In genomic region chr16:48146710-48147109, GRCh38 we compare ENCODE assay signal across 23 cellular contexts. TPM values are rescaled to one million over a fixed set of nuclear protein-coding genes. Genes with fewer than 3 reads are reported as not detected.
DNase-seq lines count a peak whose midpoint lies in the region; ATAC-seq, FAIRE-seq and TF ChIP-seq lines count a peak whose summit lies in the region.
"Had no signal": no experiment of that assay in that cellular context is flagged by ENCODE, and none has a peak within 500 bp of the region (broad histone marks: within the 10 kb centered on the region; RNA-seq: fewer than 3 reads in every experiment).

No MANE protein-coding gene starts in this region.

- CTCF ChIA-PET in K562 (lab: Yijun Ruan, JAX; ENCODE audit: low intra/inter-chr PET ratio) = no interaction called here

- H4K20me1 ChIP-seq in K562 (replicated peaks; ENCODE audit: control insufficient read depth, insufficient read depth, low read length) = no peaks in the 10 kb centered on the region
- H4K20me1 ChIP-seq: BLaER1 had no signal

- H3K9me3 Mint-ChIP-seq in natural killer cell treated with Interleukin-12 subunit alpha and Interleukin-12 subunit beta and Interleukin-15 and Interleukin-18, amount 100 ng/mL, for 72 hours = no peaks in the 10 kb centered on the region
- H3K9me3 Mint-ChIP-seq in natural killer cell = no peaks in the 10 kb centered on the region
- H3K9me3 Mint-ChIP-seq in activated T-helper 17 cell treated with anti-CD3 and anti-CD28 coated beads, Interleukin-2, amount 50 U/mL, for 72 hours = no peaks in the 10 kb centered on the region
- H3K9me3 Mint-ChIP-seq: HFFc6 had no signal

- no peaks in the 10 kb centered on the region for H3K36me3 ChIP-seq in K562 (ENCODE audit: control insufficient read depth, insufficient read depth, low read length)
- H3K36me3 ChIP-seq: BLaER1 had no signal

- no TSS peak for BruUV-seq in K562 (replicated peaks; lab: Mats Ljungman, UMichigan)

- no peaks in the 10 kb centered on the region for H3K9me1 ChIP-seq in K562 (ENCODE audit: control insufficient read depth, insufficient read depth, low read length)

- H3K4me3 Mint-ChIP-seq in natural killer cell treated with Interleukin-12 subunit alpha and Interleukin-12 subunit beta and Interleukin-15 and Interleukin-18, amount 100 ng/mL, for 72 hours = no peak overlapping the region
- no peak overlapping the region for H3K4me3 Mint-ChIP-seq in natural killer cell
- H3K4me3 Mint-ChIP-seq in activated T-helper 17 cell treated with anti-CD3 and anti-CD28 coated beads, Interleukin-2, amount 50 U/mL, for 72 hours = no peak overlapping the region
- H3K4me3 Mint-ChIP-seq: CD14-positive monocyte; CD4-positive, alpha-beta memory T cell; GM23338; HFFc6 had no signal

- no peak for TF ChIP-seq RAD21 in K562 (CRISPR knock-in tag; conservative IDR thresholded peaks at IDR 0.05 in 1 of 2, IDR thresholded peaks at IDR 0.05 in 1 of 2)

- peak; percentile 29 to 41 for ATAC-seq in natural killer cell treated with Interleukin-12 subunit alpha and Interleukin-12 subunit beta and Interleukin-15 and Interleukin-18, amount 100 ng/mL, for 72 hours
- ATAC-seq in natural killer cell (no peak), K562 (no peak)
- ATAC-seq in activated T-helper 17 cell treated with anti-CD3 and anti-CD28 coated beads, Interleukin-2, amount 50 U/mL, for 72 hours (replicated peaks) = no peak
- ATAC-seq: GM23338 had no signal

- no peak for DNase-seq in natural killer cell treated with Interleukin-12 subunit alpha and Interleukin-12 subunit beta and Interleukin-15 and Interleukin-18, amount 100 ng/mL, for 72 hours (ENCODE audit: low spot score)
- DNase-seq in natural killer cell (no peak), astrocyte of the cerebellum (ENCODE audit: low read depth) (peak; percentile 12), K562 (ENCODE audit: extremely low read depth in 1 of 4, low spot score in 3 of 4) (no peak), urothelium cell line (ENCODE audit: low spot score) (no peak), G401 (ENCODE audit: low spot score) (no peak)
- DNase-seq in activated naive CD4-positive, alpha-beta T cell treated with anti-CD3 and anti-CD28 coated beads, Interleukin-2, amount 50 U/mL, for 16 hours = no peak
- DNase-seq: 8988T; Calu3; CD4-positive, alpha-beta memory T cell; DMS79 treated with DMSO at 0.1 percent for 48 hours; HCEC 1CT; HFFc6; KBM-7 had no signal

- H3K4me1 ChIP-seq in K562 (replicated peaks in 1 of 2; ENCODE audit: control insufficient read depth in 2 of 2, insufficient read depth in 2 of 2, low read length in 2 of 2) = no peaks in the 10 kb centered on the region
- H3K4me1 ChIP-seq: BLaER1 had no signal

- H3K27ac ChIP-seq in K562 (ENCODE audit: extremely low read depth, low read depth, low read length) = no peak overlapping the region
- H3K27ac ChIP-seq: BLaER1 had no signal

- H3K4me3 ChIP-seq in astrocyte of the cerebellum (ENCODE audit: low read depth, low read length) (no peak overlapping the region), K562 (no peak overlapping the region)
- H3K4me3 ChIP-seq: BLaER1, GM23338 had no signal

- no peaks in the 10 kb centered on the region for H3K36me3 Mint-ChIP-seq in natural killer cell treated with Interleukin-12 subunit alpha and Interleukin-12 subunit beta and Interleukin-15 and Interleukin-18, amount 100 ng/mL, for 72 hours
- no peaks in the 10 kb centered on the region for H3K36me3 Mint-ChIP-seq in natural killer cell
- no peaks in the 10 kb centered on the region for H3K36me3 Mint-ChIP-seq in activated T-helper 17 cell treated with anti-CD3 and anti-CD28 coated beads, Interleukin-2, amount 50 U/mL, for 72 hours (ENCODE audit: low read depth)
- H3K36me3 Mint-ChIP-seq: CD14-positive monocyte; CD4-positive, alpha-beta memory T cell had no signal

- no peak overlapping the region for H3K9ac ChIP-seq in K562 (ENCODE audit: insufficient read depth in 1 of 2, low read depth in 2 of 2, low read length in 2 of 2)
- H3K9ac ChIP-seq: BLaER1 had no signal

- H3K79me2 ChIP-seq in K562 (ENCODE audit: control insufficient read depth, insufficient read depth, low read length) = no peaks in the 10 kb centered on the region

- no peaks in the 10 kb centered on the region for H3K4me1 Mint-ChIP-seq in natural killer cell treated with Interleukin-12 subunit alpha and Interleukin-12 subunit beta and Interleukin-15 and Interleukin-18, amount 100 ng/mL, for 72 hours (ENCODE audit: low read depth in 2 of 2)
- H3K4me1 Mint-ChIP-seq in natural killer cell = no peaks in the 10 kb centered on the region
- H3K4me1 Mint-ChIP-seq in activated T-helper 17 cell treated with anti-CD3 and anti-CD28 coated beads, Interleukin-2, amount 50 U/mL, for 72 hours = no peaks in the 10 kb centered on the region
- H3K4me1 Mint-ChIP-seq: CD4-positive, alpha-beta memory T cell had no signal

- FAIRE-seq in K562 (lab: Jason Lieb, UNC) (no peak), urothelium cell line (lab: Jason Lieb, UNC) (peak; percentile 56)
- FAIRE-seq: GM12891, GM19239, H54 had no signal

- no peak overlapping the region for H3K4me2 ChIP-seq in K562 (ENCODE audit: insufficient read depth, low read length)
- H3K4me2 ChIP-seq: BLaER1, GM23338 had no signal

- TF ChIP-seq CTCF in natural killer cell (IDR thresholded peaks at IDR 0.05) (no peak), astrocyte of the cerebellum (IDR thresholded peaks at IDR 0.05; ENCODE audit: low read depth, low read length, missing control alignments) (no peak), K562 (IDR thresholded peaks at IDR 0.05 in 2 of 3, conservative IDR thresholded peaks at IDR 0.05 in 1 of 3; ENCODE audit: insufficient read depth in 2 of 3, low read depth in 1 of 3, low read length in 3 of 3) (no peak)

- in situ Hi-C loops in astrocyte of the cerebellum (cut with HindIII; ENCODE audit: low sequenced_read_pairs) (no loop called here), K562 (cut with MboI) (no loop called here), G401 (cut with HindIII; ENCODE audit: low sequenced_read_pairs) (no loop called here)

- no peaks in the 10 kb centered on the region for H3K9me3 ChIP-seq in K562 (replicated peaks; ENCODE audit: control insufficient read depth, insufficient read depth, low read depth, low read length)

- H3K27me3 Mint-ChIP-seq in natural killer cell treated with Interleukin-12 subunit alpha and Interleukin-12 subunit beta and Interleukin-15 and Interleukin-18, amount 100 ng/mL, for 72 hours = peaks cover 24 to 53% of the 10 kb centered on the region in 2 donors
- peaks cover 22 to 26% of the 10 kb centered on the region in 2 donors for H3K27me3 Mint-ChIP-seq in natural killer cell (ENCODE audit: low read depth in 2 of 2)
- H3K27me3 Mint-ChIP-seq in activated T-helper 17 cell treated with anti-CD3 and anti-CD28 coated beads, Interleukin-2, amount 50 U/mL, for 72 hours = peaks cover 7% of the 10 kb centered on the region

- no peak overlapping the region for H3K27ac Mint-ChIP-seq in natural killer cell treated with Interleukin-12 subunit alpha and Interleukin-12 subunit beta and Interleukin-15 and Interleukin-18, amount 100 ng/mL, for 72 hours
- H3K27ac Mint-ChIP-seq in natural killer cell = no peak overlapping the region
- no peak overlapping the region for H3K27ac Mint-ChIP-seq in activated T-helper 17 cell treated with anti-CD3 and anti-CD28 coated beads, Interleukin-2, amount 50 U/mL, for 72 hours
- H3K27ac Mint-ChIP-seq: GM23338, HFFc6 had no signal

- no peak overlapping the region for H2AFZ ChIP-seq in K562 (ENCODE audit: low read depth, low read length)
- H2AFZ ChIP-seq: GM23338 had no signal

- peaks cover 2 to 10% of the 10 kb centered on the region in 2 experiments; a peak in 4 of 5 replicates for H3K27me3 ChIP-seq in K562 (ENCODE audit: control insufficient read depth in 2 of 2, insufficient read depth in 2 of 2, low read length in 2 of 2)
- H3K27me3 ChIP-seq: BLaER1 had no signal

- TF ChIP-seq EP300 in K562 (IDR thresholded peaks at IDR 0.05; ENCODE audit: low read length) = no peak

- WGBS in K562 (ENCODE audit: insufficient coverage, low coverage, missing lambda C conversion rate) = 4% methylated on average over 4 of the region's 4 CpGs

- no peak for TF ChIP-seq POLR2A in K562 (conservative IDR thresholded peaks at IDR 0.05)

- intact Hi-C loops in natural killer cell (cut with micrococcal nuclease) (no loop called here), K562 (cut with micrococcal nuclease) (no loop called here)

- POLR2A ChIA-PET in K562 (lab: Yijun Ruan, JAX) = interaction anchor here (1.2 kb wide), 1 partner anchor 12 kb away, joined by 3 read pairs; no protein-coding TSS in a partner anchor

TF ChIP-seq in K562, 482 proteins besides CTCF, POLR2A, EP300 and RAD21 (continues in another document):
- no peak for TF ChIP-seq STAG1 (CRISPR knock-in tag; IDR thresholded peaks at IDR 0.05; ENCODE audit: borderline replicate concordance)

RNA-seq across cellular contexts. Expression of gene ABCC12, which starts 9.1 kb away (rescaled TPM):
- not detected for total RNA-seq in natural killer cell treated with Interleukin-12 subunit alpha and Interleukin-12 subunit beta and Interleukin-15 and Interleukin-18, amount 100 ng/mL, for 72 hours
- total RNA-seq in natural killer cell (not detected), K562 (2014; rRNA removed) (not detected in 2 replicates), K562 (2014; rRNA removed; fragmentation: Illumina TruSeq; extraction: Trizol) (not detected in 2 replicates), K562 (2015; rRNA removed; fragmentation: Illumina TruSeq; extraction: Trizol) (not detected in 2 replicates), K562 (2021) (not detected in 2 replicates)
- not detected in 2 replicates for total RNA-seq in K562 (2011; cell fraction: chromatin; rRNA removed; ENCODE audit: low replicate concordance)
- total RNA-seq in K562 (2011; cell fraction: nucleolus; rRNA removed) = not detected in 2 replicates
- not detected in 2 replicates for total RNA-seq in K562 (2011; cell fraction: nucleoplasm; rRNA removed)
- polyA plus RNA-seq in K562 (2011; rRNA removed) (not detected in 2 replicates), K562 (2014; fragmentation: Illumina TruSeq; extraction: Trizol) (not detected in 2 replicates), K562 (2014; fragmentation: Nextera tagmentation; extraction: Ambion mirVana) (not detected), K562 (2014; rRNA removed) (not detected in 2 replicates)
- polyA plus RNA-seq in K562 (2011; cell fraction: cytosol; rRNA removed) = not detected in 2 replicates
- not detected in 2 replicates for polyA plus RNA-seq in K562 (2011; cell fraction: nucleus; rRNA removed)
- polyA plus RNA-seq in K562 (2012) = not detected in 2 replicates
- polyA minus RNA-seq in K562 (2011; rRNA and poly(A)+ RNA removed) = not detected in 2 replicates
- polyA minus RNA-seq in K562 (2011; cell fraction: cytosol; rRNA and poly(A)+ RNA removed) = not detected in 2 replicates
- polyA minus RNA-seq in K562 (2011; cell fraction: nucleus; rRNA and poly(A)+ RNA removed) = not detected in 2 replicates
- total RNA-seq in G401 (2014; rRNA removed; shearing (Covaris generic)) = not detected in 2 replicates
- total RNA-seq in activated T-helper 17 cell treated with anti-CD3 and anti-CD28 coated beads, Interleukin-2, amount 50 U/mL, for 72 hours = not detected
- total RNA-seq: A673; Calu3; CD4-positive, alpha-beta memory T cell; GM23338; HFFc6 had no signal
- polyA plus RNA-seq: AG04450; CD14-positive monocyte; CD4-positive, alpha-beta memory T cell; GM23338 had no signal

Comparison
In these comparisons a context has a peak if more than half of its experiments do, and no peak if none do; other contexts are left out.
1. ATAC-seq: peak in natural killer cell treated with Interleukin-12 subunit alpha and Interleukin-12 subunit beta and Interleukin-15 and Interleukin-18, amount 100 ng/mL, for 72 hours (2 of 2); none in natural killer cell (0 of 3), K562 (single experiment) and activated T-helper 17 cell treated with anti-CD3 and anti-CD28 coated beads, Interleukin-2, amount 50 U/mL, for 72 hours (single experiment).